1 cellular context compared by ENCODE assay signal in the genomic region with DNA sequence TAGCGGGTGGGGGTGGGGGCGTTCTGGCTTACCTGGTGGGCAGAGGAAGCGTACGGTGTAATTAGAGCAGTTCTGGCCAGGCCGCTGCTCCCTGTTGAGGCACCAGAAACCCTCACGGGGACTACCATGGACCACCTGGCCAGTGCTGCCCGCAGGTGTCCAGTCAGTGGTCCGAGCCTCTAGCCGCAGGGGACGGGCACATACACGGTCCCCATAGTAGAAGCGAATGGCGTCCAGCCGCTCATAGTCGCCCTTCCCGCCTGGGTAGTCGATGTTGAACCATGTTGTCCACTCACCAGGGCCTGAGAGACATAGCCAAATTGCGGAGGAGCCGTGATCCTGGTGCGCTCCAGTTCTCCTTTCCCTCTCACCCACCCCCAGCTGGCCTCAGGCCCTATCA.
TF ChIP-seq lines count a peak whose summit lies in the region.

No MANE protein-coding gene starts in this region.

TF ChIP-seq in H1, 55 proteins besides CTCF, POLR2A, EP300 and RAD21:
- TF ChIP-seq ZNF274 (IDR thresholded peaks at IDR 0.05; ENCODE audit: borderline replicate concordance, extremely low read depth, low read length) (no peak), JUN (IDR thresholded peaks at IDR 0.05; ENCODE audit: low read depth, low read length) (no peak), SP2 (IDR thresholded peaks at IDR 0.05; ENCODE audit: low read length) (no peak), KDM1A (IDR thresholded peaks at IDR 0.05; ENCODE audit: borderline replicate concordance, low read length) (no peak), CTBP2 (IDR thresholded peaks at IDR 0.05; ENCODE audit: borderline replicate concordance, insufficient read depth, insufficient read length, low read length) (no peak), CHD2 (IDR thresholded peaks at IDR 0.05; ENCODE audit: low read length) (no peak), SIX5 (IDR thresholded peaks at IDR 0.05; ENCODE audit: low read depth, low read length) (no peak), POLR2AphosphoS5 (IDR thresholded peaks at IDR 0.05; ENCODE audit: low read depth, low read length) (no peak), KDM5A (IDR thresholded peaks at IDR 0.05; ENCODE audit: low read length) (no peak), RXRA (IDR thresholded peaks at IDR 0.05; ENCODE audit: insufficient read depth, low read depth, low read length) (no peak), RFX5 (IDR thresholded peaks at IDR 0.05; ENCODE audit: borderline replicate concordance, low read depth, low read length) (no peak), CBX5 (IDR thresholded peaks at IDR 0.05; ENCODE audit: low read depth, low read length) (no peak), CREB1 (IDR thresholded peaks at IDR 0.05) (no peak), YY1 (IDR thresholded peaks at IDR 0.05; ENCODE audit: low read depth, low read length) (no peak), FOSL1 (IDR thresholded peaks at IDR 0.05; ENCODE audit: insufficient read depth, low read depth, low read length) (no peak)
- TF ChIP-seq, protein P1, sequence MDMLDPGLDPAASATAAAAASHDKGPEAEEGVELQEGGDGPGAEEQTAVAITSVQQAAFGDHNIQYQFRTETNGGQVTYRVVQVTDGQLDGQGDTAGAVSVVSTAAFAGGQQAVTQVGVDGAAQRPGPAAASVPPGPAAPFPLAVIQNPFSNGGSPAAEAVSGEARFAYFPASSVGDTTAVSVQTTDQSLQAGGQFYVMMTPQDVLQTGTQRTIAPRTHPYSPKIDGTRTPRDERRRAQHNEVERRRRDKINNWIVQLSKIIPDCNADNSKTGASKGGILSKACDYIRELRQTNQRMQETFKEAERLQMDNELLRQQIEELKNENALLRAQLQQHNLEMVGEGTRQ (IDR thresholded peaks at IDR 0.05; ENCODE audit: low read length) = no peak
- TF ChIP-seq, protein P2, sequence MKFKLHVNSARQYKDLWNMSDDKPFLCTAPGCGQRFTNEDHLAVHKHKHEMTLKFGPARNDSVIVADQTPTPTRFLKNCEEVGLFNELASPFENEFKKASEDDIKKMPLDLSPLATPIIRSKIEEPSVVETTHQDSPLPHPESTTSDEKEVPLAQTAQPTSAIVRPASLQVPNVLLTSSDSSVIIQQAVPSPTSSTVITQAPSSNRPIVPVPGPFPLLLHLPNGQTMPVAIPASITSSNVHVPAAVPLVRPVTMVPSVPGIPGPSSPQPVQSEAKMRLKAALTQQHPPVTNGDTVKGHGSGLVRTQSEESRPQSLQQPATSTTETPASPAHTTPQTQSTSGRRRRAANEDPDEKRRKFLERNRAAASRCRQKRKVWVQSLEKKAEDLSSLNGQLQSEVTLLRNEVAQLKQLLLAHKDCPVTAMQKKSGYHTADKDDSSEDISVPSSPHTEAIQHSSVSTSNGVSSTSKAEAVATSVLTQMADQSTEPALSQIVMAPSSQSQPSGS (IDR thresholded peaks at IDR 0.05; ENCODE audit: low read length) = no peak
TF ChIP-seq in H1: peak in this region for 0.
